In genomic region chr4:166012129-166013078, GRCh38 we compare ENCODE assay signal across 21 cellular contexts.
DNase-seq lines count a peak whose midpoint lies in the region; ATAC-seq, FAIRE-seq and TF ChIP-seq lines count a peak whose summit lies in the region.
"Had no signal": no experiment of that assay in that cellular context is flagged by ENCODE, and none has a peak within 500 bp of the region (broad histone marks: within the 10 kb centered on the region; RNA-seq: fewer than 3 reads in every experiment).

No MANE protein-coding gene starts in this region.

- intact Hi-C loops in CD8-positive, alpha-beta T cell (cut with DNase I, micrococcal nuclease) = no loop called here
- intact Hi-C loops in posterior vena cava (cut with DNase I) = no loop called here

- H3K36me3 ChIP-seq in CD8-positive, alpha-beta T cell (ENCODE audit: insufficient read depth, low read length) = no peaks in the 10 kb centered on the region
- H3K36me3 ChIP-seq: ovary had no signal

- DNase-seq in D721Med (ENCODE audit: insufficient read length, low spot score) = no peak
- peak; percentile 13 for DNase-seq in HTR-8/SVneo (ENCODE audit: insufficient read length, low spot score)
- DNase-seq in amniotic epithelial cell (ENCODE audit: low read depth) = peak; percentile 63
- peak; percentile 58 for DNase-seq in iris pigment epithelial cell (ENCODE audit: low read depth)
- DNase-seq in H4 (ENCODE audit: low spot score) = no peak
- DNase-seq in CD8-positive, alpha-beta T cell = no peak
- no peak for DNase-seq in NCI-H510A treated with DMSO at 0.1 percent for 48 hours (lab: John Stamatoyannopoulos, UW)
- no peak for DNase-seq in posterior vena cava (ENCODE audit: low spot score)
- DNase-seq: activated CD4-positive, alpha-beta T cell treated with anti-CD3 and anti-CD28 coated beads, Interleukin-2, amount 10 ng/mL, durations not matched to agents 24 days and 14 days; activated CD8-positive, alpha-beta memory T cell treated with anti-CD3 and anti-CD28 coated beads, Interleukin-2, amount 50 U/mL, for 48 hours; anterior cingulate cortex; CD8-positive, alpha-beta memory T cell; cortex of kidney; DMS79 treated with DMSO at 0.1 percent for 48 hours; H7; NCI-H1092; NCI-H774; ovary; stimulated activated CD4-positive, alpha-beta T cell treated with anti-CD3 and anti-CD28 coated beads, Interleukin-2, amount 100 ng/mL, for 48 hours; SW 1271 had no signal

- CTCF ChIA-PET in CD8-positive, alpha-beta T cell (lab: Charles Lee) = no interaction called here

- H3K27me3 ChIP-seq in CD8-positive, alpha-beta T cell (ENCODE audit: insufficient read depth, low read length) = no peaks in the 10 kb centered on the region
- H3K27me3 ChIP-seq: ovary had no signal

- peaks cover 3% of the 10 kb centered on the region for H3K9me3 Mint-ChIP-seq in CD8-positive, alpha-beta T cell
- H3K9me3 Mint-ChIP-seq: activated CD4-positive, alpha-beta T cell treated with anti-CD3 and anti-CD28 coated beads, Interleukin-2, amount 10 ng/mL, durations not matched to agents 24 days and 14 days had no signal

- H3K4me1 ChIP-seq in CD8-positive, alpha-beta T cell (ENCODE audit: insufficient read depth, low read length) = no peaks in the 10 kb centered on the region

- no peaks in the 10 kb centered on the region for H3K36me3 Mint-ChIP-seq in CD8-positive, alpha-beta T cell
- H3K36me3 Mint-ChIP-seq: CD8-positive, alpha-beta memory T cell had no signal

- no peaks in the 10 kb centered on the region for H3K27me3 Mint-ChIP-seq in CD8-positive, alpha-beta T cell (ENCODE audit: low read depth)
- H3K27me3 Mint-ChIP-seq: activated CD4-positive, alpha-beta T cell treated with anti-CD3 and anti-CD28 coated beads, Interleukin-2, amount 10 ng/mL, durations not matched to agents 24 days and 14 days; CD8-positive, alpha-beta memory T cell had no signal

- H3K4me3 ChIP-seq in CD8-positive, alpha-beta T cell (ENCODE audit: low read depth, low read length) = no peak overlapping the region
- H3K4me3 ChIP-seq: lung, ovary had no signal

- POLR2A ChIA-PET in CD8-positive, alpha-beta T cell (lab: Charles Lee) = no interaction called here

- no peak for TF ChIP-seq CTCF in D721Med (IDR thresholded peaks at IDR 0.05; ENCODE audit: insufficient read depth, missing control alignments)
- TF ChIP-seq CTCF in CD8-positive, alpha-beta T cell (IDR thresholded peaks at IDR 0.05) = no peak

- no peak overlapping the region for H3K27ac ChIP-seq in CD8-positive, alpha-beta T cell (ENCODE audit: low read depth, low read length)
- H3K27ac ChIP-seq: ovary had no signal

- H3K4me1 Mint-ChIP-seq in CD8-positive, alpha-beta T cell (ENCODE audit: low read depth) = no peaks in the 10 kb centered on the region
- H3K4me1 Mint-ChIP-seq: activated CD4-positive, alpha-beta T cell treated with anti-CD3 and anti-CD28 coated beads, Interleukin-2, amount 10 ng/mL, durations not matched to agents 24 days and 14 days; CD8-positive, alpha-beta memory T cell had no signal

- H3K9me3 ChIP-seq in CD8-positive, alpha-beta T cell (ENCODE audit: low read length) = no peaks in the 10 kb centered on the region
- H3K9me3 ChIP-seq: ovary had no signal

- peak; percentile 35 for FAIRE-seq in D721Med (lab: Jason Lieb, UNC)
- FAIRE-seq in HTR-8/SVneo (lab: Jason Lieb, UNC) = no peak

- H3K4me3 Mint-ChIP-seq in CD8-positive, alpha-beta T cell = no peak overlapping the region
- H3K4me3 Mint-ChIP-seq: activated CD4-positive, alpha-beta T cell treated with anti-CD3 and anti-CD28 coated beads, Interleukin-2, amount 10 ng/mL, durations not matched to agents 24 days and 14 days; CD8-positive, alpha-beta memory T cell had no signal

- no peak for ATAC-seq in CD8-positive, alpha-beta T cell

- H3K27ac Mint-ChIP-seq in CD8-positive, alpha-beta T cell = no peak overlapping the region
- H3K27ac Mint-ChIP-seq: activated CD4-positive, alpha-beta T cell treated with anti-CD3 and anti-CD28 coated beads, Interleukin-2, amount 10 ng/mL, durations not matched to agents 24 days and 14 days; CD8-positive, alpha-beta memory T cell had no signal

Comparison
In these comparisons a context has a peak if more than half of its experiments do, and no peak if none do; other contexts are left out.
1. DNase-seq: peak in HTR-8/SVneo (single experiment), amniotic epithelial cell (single experiment) and iris pigment epithelial cell (single experiment); none in D721Med (single experiment), H4 (single experiment), CD8-positive, alpha-beta T cell (0 of 7), NCI-H510A treated with DMSO at 0.1 percent for 48 hours (single experiment) and posterior vena cava (single experiment).